ENCODE assay signal across 8 cellular contexts in genomic region chr2:176129825-176130152, GRCh38. TPM values are rescaled to one million over a fixed set of nuclear protein-coding genes. Genes with fewer than 3 reads are reported as not detected.
A peak's percentile ranks its signal among the peaks of the same experiment; 100 is the strongest.
DNase-seq lines count a peak whose midpoint lies in the region; ATAC-seq, FAIRE-seq and TF ChIP-seq lines count a peak whose summit lies in the region.

No MANE protein-coding gene starts in this region.

- H2AK5ac ChIP-seq in IMR-90 (ENCODE audit: low read depth, low read length) = no peak overlapping the region

- no peak overlapping the region for H3K18ac ChIP-seq in IMR-90 (ENCODE audit: low read depth, low read length)

- no peak overlapping the region for H2BK120ac ChIP-seq in IMR-90 (ENCODE audit: low read depth, low read length)

- 0 out of 2 replicates have a peak overlapping the region, but pooled peaks have one; percentile 28 for H3K4me2 ChIP-seq in IMR-90 (ENCODE audit: low read depth, low read length)

- H2BK15ac ChIP-seq in IMR-90 (ENCODE audit: low read depth, low read length) = no peak overlapping the region

- peak overlapping the region; percentile 66 for H2AFZ ChIP-seq in IMR-90 (replicated peaks; ENCODE audit: low read length, poor library complexity)

- H3K4me1 ChIP-seq in A673 (ENCODE audit: insufficient read depth, low read length, poor library complexity, severe bottlenecking) = peaks cover 58% of the 10 kb centered on the region
- H3K4me1 ChIP-seq in IMR-90 (ENCODE audit: control insufficient read depth, insufficient read depth, low read length) = no peaks in the 10 kb centered on the region
- no peaks in the 10 kb centered on the region for H3K4me1 ChIP-seq in duodenal mucosa (ENCODE audit: control insufficient read depth in 1 of 2, insufficient read depth in 2 of 2, low read length in 2 of 2)

- DNase-seq in A673 (ENCODE audit: low spot score) (no peak), IMR-90 (no peak), GDM1 (lab: John Stamatoyannopoulos, UW) (no peak), caudate nucleus (lab: John Stamatoyannopoulos, UW) (no peak), COLO668 (lab: John Stamatoyannopoulos, UW; ENCODE audit: unreplicated experiment) (no peak), D721Med (ENCODE audit: insufficient read length, low spot score) (no peak)

- peak; percentile 8; the same call in 1 of the 2 replicates for ATAC-seq in IMR-90 (ENCODE audit: low read depth)

- no peaks in the 10 kb centered on the region for H3K9me3 ChIP-seq in A673 (ENCODE audit: low read depth, low read length, poor library complexity, severe bottlenecking)
- H3K9me3 ChIP-seq in IMR-90 (ENCODE audit: control insufficient read depth, insufficient read depth, low read length) = no peaks in the 10 kb centered on the region; the same call in none of the 2 replicates
- H3K9me3 ChIP-seq in duodenal mucosa (ENCODE audit: control insufficient read depth in 1 of 2, low read length in 2 of 2) = no peaks in the 10 kb centered on the region

- no peak overlapping the region for H2BK5ac ChIP-seq in IMR-90 (ENCODE audit: low read depth, low read length, poor library complexity, severe bottlenecking)

- H3K9ac ChIP-seq in IMR-90 (ENCODE audit: low read depth, low read length) (no peak overlapping the region), duodenal mucosa (ENCODE audit: low read depth in 1 of 2, low read length in 2 of 2) (no peak overlapping the region)

- TF ChIP-seq RAD21 in IMR-90 (IDR thresholded peaks at IDR 0.05; ENCODE audit: low read length) = no peak

- H3K36me3 Mint-ChIP-seq in nephron (ENCODE audit: low read depth) = peaks cover 24% of the 10 kb centered on the region

- no peak overlapping the region for H4K91ac ChIP-seq in IMR-90 (ENCODE audit: insufficient read depth, low read depth, low read length)

- H3K14ac ChIP-seq in IMR-90 (replicated peaks; ENCODE audit: low read depth, low read length) = no peak overlapping the region

- no peak overlapping the region for H3K4ac ChIP-seq in IMR-90 (ENCODE audit: low read depth, low read length)

- CTCF ChIA-PET in A673 (lab: Charles Lee) (interaction anchor here (0.9 to 1.7 kb wide), 3 partner anchors 9 to 522 kb away, joined by 3 to 10 read pairs (median 4); no protein-coding TSS in a partner anchor), IMR-90 (lab: Yijun Ruan, JAX) (interaction anchor here (1.7 kb wide), 1 partner anchor 325 kb away, joined by 6 read pairs; no protein-coding TSS in a partner anchor)

- H3K23ac ChIP-seq in IMR-90 (ENCODE audit: low read depth, low read length) = no peak overlapping the region

- intact Hi-C loops in A673 (cut with micrococcal nuclease; ENCODE audit: unreplicated experiment) (loop anchor here (2.0 to 10.0 kb wide), 6 partner anchors 423 to 1625 kb away; no protein-coding TSS in a partner anchor), IMR-90 (cut with micrococcal nuclease) (no loop called here)

- no peak overlapping the region for H4K8ac ChIP-seq in IMR-90 (ENCODE audit: low read depth in 2 of 2, low read length in 2 of 2)

- H3K4me3 ChIP-seq in A673 (ENCODE audit: low read depth, low read length, poor library complexity, severe bottlenecking) (peak overlapping the region; percentile 62), IMR-90 (ENCODE audit: insufficient read depth, low read depth, low read length) (peak overlapping the region; percentile 7; the same call in 1 of the 2 replicates), duodenal mucosa (ENCODE audit: low read depth in 1 of 2, low read length in 2 of 2) (no peak overlapping the region)

- H2BK20ac ChIP-seq in IMR-90 (ENCODE audit: low read depth, low read length) = no peak overlapping the region

- peaks cover 29% of the 10 kb centered on the region for H3K27me3 Mint-ChIP-seq in nephron (ENCODE audit: low read depth)

- H3K4me3 Mint-ChIP-seq in nephron = peak overlapping the region; percentile 91 to 98 (median 95)

- no peaks in the 10 kb centered on the region for H3K9me3 Mint-ChIP-seq in nephron

- FAIRE-seq in D721Med (lab: Jason Lieb, UNC) = no peak

- H4K20me1 ChIP-seq in IMR-90 (ENCODE audit: insufficient read depth, low read length) = no peaks in the 10 kb centered on the region

- dilution Hi-C loops in IMR-90 (cut with HindIII; ENCODE audit: low sequenced_read_pairs, unreplicated experiment) = no loop called here

- H3K4me1 Mint-ChIP-seq in nephron = peaks cover 68% of the 10 kb centered on the region

- no peak overlapping the region for H2AK9ac ChIP-seq in IMR-90 (replicated peaks; ENCODE audit: low read depth, low read length, poor library complexity)

- H3K27ac ChIP-seq in A673 (ENCODE audit: low read depth, low read length, poor library complexity, severe bottlenecking) (peak overlapping the region; percentile 98), IMR-90 (ENCODE audit: insufficient read depth, low read length) (no peak overlapping the region), duodenal mucosa (ENCODE audit: low read depth, low read length) (peak overlapping the region; percentile 67), caudate nucleus (ENCODE audit: low read depth, low read length) (no peak overlapping the region)

- POLR2A ChIA-PET in A673 (lab: Charles Lee; ENCODE audit: low non-redundant PET) = no interaction called here
- POLR2A ChIA-PET in IMR-90 (lab: Charles Lee; ENCODE audit: unreplicated experiment) = no interaction called here

- no peak overlapping the region for H4K5ac ChIP-seq in IMR-90 (ENCODE audit: low read depth, low read length)

- H3K27me3 ChIP-seq in A673 (replicated peaks; ENCODE audit: insufficient read depth, low read depth, low read length, poor library complexity) = no peaks in the 10 kb centered on the region
- H3K27me3 ChIP-seq in IMR-90 (ENCODE audit: control insufficient read depth, insufficient read depth, low read length) = peaks cover 86% of the 10 kb centered on the region
- H3K27me3 ChIP-seq in duodenal mucosa (ENCODE audit: control insufficient read depth in 1 of 2, insufficient read depth in 2 of 2, low read length in 2 of 2) = peaks cover 79 to 88% of the 10 kb centered on the region in 2 donors

- in situ Hi-C loops in IMR-90 (cut with MboI; ENCODE audit: low sequenced_read_pairs) = loop anchor here (5.0 to 10.0 kb wide), 4 partner anchors 325 to 1025 kb away; no protein-coding TSS in a partner anchor

- H3K56ac ChIP-seq in IMR-90 (ENCODE audit: extremely low read depth, insufficient read depth, low read length) = no peak overlapping the region

- H3K9me1 ChIP-seq in IMR-90 (ENCODE audit: insufficient read depth, low read length) = no peaks in the 10 kb centered on the region

- 9% methylated on average over 12 of the region's 42 CpGs; no CpG with 5 or more reads in 1 of the 2 experiments for WGBS in IMR-90 (ENCODE audit: extremely low coverage in 2 of 2, insufficient read length in 1 of 2), 2 experiments

- peak overlapping the region; percentile 99 to 100 (median 99) for H3K27ac Mint-ChIP-seq in nephron

- no peak for TF ChIP-seq POLR2A in IMR-90 (IDR thresholded peaks at IDR 0.05; ENCODE audit: low read depth, low read length)

- TF ChIP-seq CTCF in A673 (conservative IDR thresholded peaks at IDR 0.05; ENCODE audit: low read depth, low read length) (no peak), IMR-90 (conservative IDR thresholded peaks at IDR 0.05; ENCODE audit: low read depth, low read length) (no peak), nephron (IDR thresholded peaks at IDR 0.05; ENCODE audit: unreplicated experiment in 3 of 3) (no peak), D721Med (IDR thresholded peaks at IDR 0.05; ENCODE audit: insufficient read depth, missing control alignments) (no peak)

- BruUV-seq in A673 (replicated peaks; lab: Mats Ljungman, UMichigan) (no TSS peak), IMR-90 (replicated peaks; lab: Mats Ljungman, UMichigan) (no TSS peak)

- H3K36me3 ChIP-seq in A673 (ENCODE audit: insufficient read depth, low read length, poor library complexity, severe bottlenecking) (peaks cover 6% of the 10 kb centered on the region), IMR-90 (ENCODE audit: control insufficient read depth, insufficient read depth, low read length) (no peaks in the 10 kb centered on the region), duodenal mucosa (ENCODE audit: control insufficient read depth in 1 of 2, insufficient read depth in 2 of 2, low read length in 2 of 2) (no peaks in the 10 kb centered on the region)

- H3K79me1 ChIP-seq in IMR-90 (ENCODE audit: low read depth in 1 of 2, low read length in 2 of 2) = no peaks in the 10 kb centered on the region

TF ChIP-seq in IMR-90, 13 proteins besides CTCF, POLR2A, EP300 and RAD21 (continues in another document):
- TF ChIP-seq USF2 (IDR thresholded peaks at IDR 0.05; ENCODE audit: low read depth, low read length) (no peak), RFX5 (IDR thresholded peaks at IDR 0.05; ENCODE audit: low read depth, low read length) (no peak), NFE2L2 (IDR thresholded peaks at IDR 0.05; ENCODE audit: low read depth, low read length) (no peak)

RNA-seq across cellular contexts. Expression of gene HOXD8, which starts 0.3 kb away (rescaled TPM):
- total RNA-seq in A673 (2021) (56.8 and 61.9 TPM in 2 replicates), IMR-90 (2012; rRNA removed) (not detected in 2 replicates)
- polyA plus RNA-seq in IMR-90 (2012; rRNA removed) = not detected in 2 replicates
- polyA plus RNA-seq in IMR-90 (2012; cell fraction: cytosol; rRNA removed) = not detected in 2 replicates
- not detected in 2 replicates for polyA plus RNA-seq in IMR-90 (2012; cell fraction: nucleus; rRNA removed; ENCODE audit: low replicate concordance)

RNA-seq across cellular contexts. Expression of gene HOXD9, which starts 7.3 kb away (rescaled TPM):
- total RNA-seq in A673 (2021) = 63.0 and 64.9 TPM in 2 replicates
- not detected in 2 replicates for total RNA-seq in IMR-90 (2012; rRNA removed)
- polyA plus RNA-seq in IMR-90 (2012; rRNA removed) = not detected in 2 replicates
- not detected in 2 replicates for polyA plus RNA-seq in IMR-90 (2012; cell fraction: cytosol; rRNA removed)
- not detected in 2 replicates for polyA plus RNA-seq in IMR-90 (2012; cell fraction: nucleus; rRNA removed; ENCODE audit: low replicate concordance)

RNA-seq across cellular contexts. Expression of gene HOXD10, which starts 13.2 kb away (rescaled TPM):
- 88.6 and 98.3 TPM in 2 replicates for total RNA-seq in A673 (2021)
- total RNA-seq in IMR-90 (2012; rRNA removed) = not detected in 2 replicates
- polyA plus RNA-seq in IMR-90 (2012; rRNA removed) = not detected in 2 replicates
- not detected in 2 replicates for polyA plus RNA-seq in IMR-90 (2012; cell fraction: cytosol; rRNA removed)
- polyA plus RNA-seq in IMR-90 (2012; cell fraction: nucleus; rRNA removed; ENCODE audit: low replicate concordance) = not detected in 2 replicates

RNA-seq across cellular contexts. Expression of gene HOXD4, which starts 21.6 kb away (rescaled TPM):
- total RNA-seq in A673 (2021) (30.8 and 34.3 TPM in 2 replicates), IMR-90 (2012; rRNA removed) (not detected in 2 replicates)
- not detected in 2 replicates for polyA plus RNA-seq in IMR-90 (2012; rRNA removed)
- not detected in 2 replicates for polyA plus RNA-seq in IMR-90 (2012; cell fraction: cytosol; rRNA removed)
- polyA plus RNA-seq in IMR-90 (2012; cell fraction: nucleus; rRNA removed; ENCODE audit: low replicate concordance) = not detected in 2 replicates

RNA-seq across cellular contexts. Expression of gene HOXD11, which starts 22.7 kb away (rescaled TPM):
- total RNA-seq in A673 (2021) = 107 and 123 TPM in 2 replicates
- total RNA-seq in IMR-90 (2012; rRNA removed) = not detected in 2 replicates
- polyA plus RNA-seq in IMR-90 (2012; rRNA removed) = not detected in 2 replicates
- polyA plus RNA-seq in IMR-90 (2012; cell fraction: cytosol; rRNA removed) = not detected in 2 replicates
- polyA plus RNA-seq in IMR-90 (2012; cell fraction: nucleus; rRNA removed; ENCODE audit: low replicate concordance) = not detected in 2 replicates

Comparison
In these comparisons a context has a peak if more than half of its experiments do, and no peak if none do; other contexts are left out.
1. H3K27ac ChIP-seq: peak in A673 (single experiment) and duodenal mucosa (single experiment); none in IMR-90 (single experiment) and caudate nucleus (single experiment).
2. H3K4me3 ChIP-seq: peak in A673 (single experiment) and IMR-90 (single experiment); none in duodenal mucosa (0 of 2).
3. RNA of gene HOXD8, which starts 0.3 kb away (total RNA-seq): 56.8 to 61.9 TPM in A673; not detected in IMR-90; every median in the first group is over 10 times any median in the second.
4. RNA of gene HOXD9, which starts 7.3 kb away (total RNA-seq): 63.0 to 64.9 TPM in A673; not detected in IMR-90; every median in the first group is over 10 times any median in the second.
5. RNA of gene HOXD10, which starts 13.2 kb away (total RNA-seq): 88.6 to 98.3 TPM in A673; not detected in IMR-90; every median in the first group is over 10 times any median in the second.